ENCODE assay signal across 17 cellular contexts in genomic region chr3:22734756-22735155, GRCh38.
"Had no signal": no experiment of that assay in that cellular context is flagged by ENCODE, and none has a peak within 500 bp of the region (broad histone marks: within the 10 kb centered on the region; RNA-seq: fewer than 3 reads in every experiment).

No MANE protein-coding gene starts in this region.

- H3K4me3 ChIP-seq: ascending aorta, lower lobe of right lung, psoas muscle, stomach, testis, upper lobe of left lung had no signal

- H3K27ac ChIP-seq: ascending aorta, foreskin keratinocyte, lower lobe of right lung, psoas muscle, stomach, testis, upper lobe of left lung, WERI-Rb-1 had no signal

- DNase-seq: activated CD4-positive, alpha-beta T cell treated with anti-CD3 and anti-CD28 coated beads, Interleukin-2, amount 50 U/mL, for 4 hours; activated gamma-delta T cell; effector CD8-positive, alpha-beta T cell; foreskin keratinocyte; hippocampal formation; left cardiac atrium; lower lobe of right lung; midbrain; psoas muscle; stimulated activated CD4-positive, alpha-beta T cell treated with anti-CD3 and anti-CD28 coated beads, Interleukin-4, amount 100 ng/mL, for 24 hours; stomach; T-helper 2 cell; testis; upper lobe of left lung; WERI-Rb-1 had no signal

- H3K36me3 ChIP-seq: ascending aorta, lower lobe of right lung, stomach, upper lobe of left lung, WERI-Rb-1 had no signal

- H3K4me1 ChIP-seq: ascending aorta, foreskin keratinocyte, lower lobe of right lung, psoas muscle, stomach, testis, upper lobe of left lung had no signal

- H3K27me3 ChIP-seq: ascending aorta, foreskin keratinocyte, stomach, testis, upper lobe of left lung had no signal

- ATAC-seq: foreskin keratinocyte; left cardiac atrium; lower lobe of right lung; psoas muscle; stimulated activated effector memory CD8-positive, alpha-beta T cell treated with anti-CD3 and anti-CD28 coated beads, Interleukin-12 subunit alpha, Interleukin-12 subunit beta, amount 100 ng/mL, for 72 hours had no signal

- H3K9me3 ChIP-seq: ascending aorta, lower lobe of right lung, psoas muscle, testis, upper lobe of left lung had no signal
